Comparison of ENCODE assay signal across 8 cellular contexts in genomic region chr2:10331033-10331701, GRCh38. TPM values are rescaled to one million over a fixed set of nuclear protein-coding genes. Genes with fewer than 3 reads are reported as not detected.
DNase-seq lines count a peak whose midpoint lies in the region; ATAC-seq and TF ChIP-seq lines count a peak whose summit lies in the region.

No MANE protein-coding gene starts in this region.

- H4K20me1 ChIP-seq in DOHH2 (ENCODE audit: control insufficient read depth, insufficient read depth, low read depth, low read length) = no peaks in the 10 kb centered on the region; the same call in 1 of the 2 replicates

- H3K27ac ChIP-seq in DOHH2 (ENCODE audit: low read depth, low read length) = peak overlapping the region; percentile 41

- no peak overlapping the region for H3K4me3 Mint-ChIP-seq in glutamatergic neuron (ENCODE audit: unreplicated experiment)
- H3K4me3 Mint-ChIP-seq in mesothelial cell of epicardium = no peak overlapping the region

- TF ChIP-seq CTCF in DOHH2 (IDR thresholded peaks at IDR 0.05; ENCODE audit: low read depth, low read length, poor library complexity, severe bottlenecking) = peak; percentile 12
- TF ChIP-seq CTCF in glutamatergic neuron (IDR thresholded peaks at IDR 0.05; ENCODE audit: partially characterized antibody, unreplicated experiment) = no peak
- no peak for TF ChIP-seq CTCF in mesothelial cell of epicardium (IDR thresholded peaks at IDR 0.05; ENCODE audit: unreplicated experiment)

- H3K4me2 ChIP-seq in DOHH2 (ENCODE audit: low read length) = peak overlapping the region; percentile 70

- H3K27me3 Mint-ChIP-seq in glutamatergic neuron (ENCODE audit: unreplicated experiment) (peaks cover 2% of the 10 kb centered on the region), mesothelial cell of epicardium (ENCODE audit: low read depth) (no peaks in the 10 kb centered on the region)

- ATAC-seq in GM21723 (IDR thresholded peaks at IDR 0.05; ENCODE audit: unreplicated experiment) = peak; percentile 73

- H3K36me3 ChIP-seq in DOHH2 (ENCODE audit: control insufficient read depth, low read length) = no peaks in the 10 kb centered on the region
- H3K36me3 ChIP-seq in HAP-1 (replicated peaks) = no peaks in the 10 kb centered on the region

- H3K4me1 Mint-ChIP-seq in glutamatergic neuron (ENCODE audit: low read depth, unreplicated experiment) (peaks cover 37% of the 10 kb centered on the region), mesothelial cell of epicardium (peaks cover 34% of the 10 kb centered on the region)

- peaks cover 73% of the 10 kb centered on the region for H3K4me1 ChIP-seq in DOHH2 (ENCODE audit: control insufficient read depth, low read length)
- no peaks in the 10 kb centered on the region for H3K4me1 ChIP-seq in HAP-1

- H3K9me3 Mint-ChIP-seq in glutamatergic neuron (ENCODE audit: unreplicated experiment) (peaks cover 3% of the 10 kb centered on the region), mesothelial cell of epicardium (no peaks in the 10 kb centered on the region)

- DNase-seq in NCI-H2171 (lab: John Stamatoyannopoulos, UW) (peak; percentile 81), glutamatergic neuron (peak; percentile 47), HAP-1 (ENCODE audit: low spot score in 2 of 2) (no peak), mesothelial cell of epicardium (ENCODE audit: low spot score in 2 of 2, unreplicated experiment in 2 of 2) (no peak)
- peak; percentile 86 for DNase-seq in activated CD8-positive, alpha-beta memory T cell treated with anti-CD3 and anti-CD28 coated beads, Interleukin-2, amount 50 U/mL, for 48 hours
- peak; percentile 65 to 67 (median 67) for DNase-seq in stimulated activated CD4-positive, alpha-beta T cell treated with anti-CD3 and anti-CD28 coated beads, Interleukin-12 subunit alpha, Interleukin-12 subunit beta, amount 100 ng/mL, for 48 hours (ENCODE audit: low read depth in 2 of 3, low spot score in 1 of 3)

- H3K27ac Mint-ChIP-seq in glutamatergic neuron (ENCODE audit: unreplicated experiment) (no peak overlapping the region), mesothelial cell of epicardium (no peak overlapping the region)

- no peaks in the 10 kb centered on the region for H3K9me3 ChIP-seq in DOHH2 (ENCODE audit: control insufficient read depth, insufficient read depth, low read length)
- H3K9me3 ChIP-seq in HAP-1 = no peaks in the 10 kb centered on the region; the same call in 1 of the 2 replicates

- no peaks in the 10 kb centered on the region; the same call in 1 of the 2 replicates for H3F3A ChIP-seq in DOHH2 (ENCODE audit: control insufficient read depth, insufficient read depth)

- H3K4me3 ChIP-seq in DOHH2 (ENCODE audit: low read length) (peak overlapping the region; percentile 58), HAP-1 (no peak overlapping the region)

- H3K36me3 Mint-ChIP-seq in glutamatergic neuron (ENCODE audit: unreplicated experiment) = peaks cover 5% of the 10 kb centered on the region
- peaks cover 5% of the 10 kb centered on the region for H3K36me3 Mint-ChIP-seq in mesothelial cell of epicardium

- peaks cover 4% of the 10 kb centered on the region for H3K79me2 ChIP-seq in DOHH2 (ENCODE audit: control insufficient read depth, low read length)

- H3K27me3 ChIP-seq in DOHH2 (ENCODE audit: control insufficient read depth, low read length) (no peaks in the 10 kb centered on the region), HAP-1 (ENCODE audit: low read depth) (no peaks in the 10 kb centered on the region)

- no peaks in the 10 kb centered on the region for H3K9me2 ChIP-seq in DOHH2 (replicated peaks; ENCODE audit: control insufficient read depth, low read length)

- in situ Hi-C loops in HAP-1 (cut with MboI; ENCODE audit: low sequenced_read_pairs) = no loop called here

RNA-seq across cellular contexts. Expression of gene HPCAL1, which starts 28.5 kb away (rescaled TPM):
- 13.1 TPM for total RNA-seq in glutamatergic neuron (ENCODE audit: unreplicated experiment)
- 17.4 to 20.0 TPM (median 17.5 TPM) in 3 replicates for total RNA-seq in mesothelial cell of epicardium

Comparison
In these comparisons a context has a peak if more than half of its experiments do, and no peak if none do; other contexts are left out.
1. DNase-seq: peak in NCI-H2171 (single experiment), activated CD8-positive, alpha-beta memory T cell treated with anti-CD3 and anti-CD28 coated beads, Interleukin-2, amount 50 U/mL, for 48 hours (single experiment), glutamatergic neuron (single experiment) and stimulated activated CD4-positive, alpha-beta T cell treated with anti-CD3 and anti-CD28 coated beads, Interleukin-12 subunit alpha, Interleukin-12 subunit beta, amount 100 ng/mL, for 48 hours (3 of 3); none in HAP-1 (0 of 2) and mesothelial cell of epicardium (0 of 2).